ENCODE assay signal across 24 cellular contexts in genomic region chr20:40922865-40923264, GRCh38.
"Had no signal": no experiment of that assay in that cellular context is flagged by ENCODE, and none has a peak within 500 bp of the region (broad histone marks: within the 10 kb centered on the region; RNA-seq: fewer than 3 reads in every experiment).

No MANE protein-coding gene starts in this region.

- H3K4me2 ChIP-seq: PC-9 had no signal

- H3K27ac ChIP-seq: brain microvascular endothelial cell, cardiac muscle cell, PC-9, SK-N-MC, WERI-Rb-1 had no signal

- H3K4me3 ChIP-seq: cardiac muscle cell, PC-9, SK-N-MC had no signal

- H3K36me3 ChIP-seq: brain microvascular endothelial cell, cardiac muscle cell, WERI-Rb-1 had no signal

- H2AFZ ChIP-seq: PC-9 had no signal

- DNase-seq: activated CD4-positive, alpha-beta memory T cell treated with anti-CD3 and anti-CD28 coated beads, Interleukin-2, amount 10 ng/mL, durations not matched to agents 7 days and 5 days; activated CD4-positive, alpha-beta T cell treated with anti-CD3 and anti-CD28 coated beads for 36 hours; activated CD4-positive, alpha-beta T cell treated with anti-CD3 and anti-CD28 coated beads, Interleukin-2, amount 50 U/mL, for 1 hour; activated gamma-delta T cell treated with Interleukin-2 at 50 U/mL for 16 hours; activated naive CD4-positive, alpha-beta T cell treated with anti-CD3 and anti-CD28 coated beads, Interleukin-2, amount 10 ng/mL, durations not matched to agents 7 days and 5 days; activated naive CD8-positive, alpha-beta T cell treated with anti-CD3 and anti-CD28 coated beads for 36 hours; activated T-cell treated with anti-CD3 and anti-CD28 coated beads for 4 hours; activated T-cell treated with anti-CD3 and anti-CD28 coated beads, Interleukin-2, amount 50 U/mL, for 48 hours; brain microvascular endothelial cell; MM.1S; NCI-H1105 treated with DMSO at 0.1 percent for 48 hours; NCI-H146; NCI-H187 treated with DMSO at 0.1 percent for 48 hours; NCI-H2081 treated with DMSO at 0.1 percent for 48 hours; NCI-H2171; NCI-H226; NCI-H510A; NCI-H526 treated with DMSO at 0.1 percent for 48 hours; NCI-H82; NK-92 treated with Interleukin-12 subunit alpha and Interleukin-12 subunit beta, amount 100 ng/mL, for 24 hours; PC-9; WERI-Rb-1 had no signal

- H3K27me3 ChIP-seq: brain microvascular endothelial cell, cardiac muscle cell had no signal

- ATAC-seq: activated CD4-positive, alpha-beta T cell treated with anti-CD3 and anti-CD28 coated beads for 36 hours had no signal
